ENCODE assay signal across 1 cellular context in genomic region chr5:33440482-33441240, GRCh38.
TF ChIP-seq lines count a peak whose summit lies in the region.

TARS1 (plus strand) TSS chr5:33440965; CDS start chr5:33441087, 122 bp downstream.

TF ChIP-seq in K562, 482 proteins besides CTCF, POLR2A, EP300 and RAD21 (continued from another document):
- TF ChIP-seq ZNF699 (CRISPR knock-in tag; IDR thresholded peaks at IDR 0.05; ENCODE audit: insufficient replicate concordance) (no peak), ZSCAN32 (CRISPR knock-in tag; IDR thresholded peaks at IDR 0.05) (peak; percentile 99), ZNF197 (CRISPR knock-in tag; IDR thresholded peaks at IDR 0.05; ENCODE audit: low read depth) (no peak), SRSF7 (optimal IDR thresholded peaks at IDR 0.05; ENCODE audit: low read depth, low read length) (no peak), HDAC6 (IDR thresholded peaks at IDR 0.05; ENCODE audit: low read depth, low read length) (no peak), PCBP2 (IDR thresholded peaks at IDR 0.05; ENCODE audit: low read depth, low read length, poor library complexity, severe bottlenecking) (no peak), ZNF143 (CRISPR knock-in tag; IDR thresholded peaks at IDR 0.05) (no peak), ZNF77 (CRISPR knock-in tag; IDR thresholded peaks at IDR 0.05) (no peak), DIDO1 (tag; IDR thresholded peaks at IDR 0.05; ENCODE audit: low read depth) (no peak; the same call in none of the 2 replicates), ZNF644 (tag; IDR thresholded peaks at IDR 0.05; ENCODE audit: low read depth) (no peak), KLF10 (CRISPR knock-in tag; IDR thresholded peaks at IDR 0.05) (no peak), ERF (CRISPR knock-in tag; IDR thresholded peaks at IDR 0.05) (no peak), ZNF3 (CRISPR knock-in tag; IDR thresholded peaks at IDR 0.05) (no peak), NONO (IDR thresholded peaks at IDR 0.05; ENCODE audit: low read depth in 2 of 2, low read length in 1 of 2) (no peak), HINFP (tag; conservative IDR thresholded peaks at IDR 0.05; ENCODE audit: low read depth) (no peak), TAF1 (IDR thresholded peaks at IDR 0.05; ENCODE audit: control insufficient read depth, extremely low read depth, insufficient read depth, low read length, severe bottlenecking) (peak; percentile 89), BDP1 (IDR thresholded peaks at IDR 0.05; ENCODE audit: insufficient read depth, insufficient read length) (no peak), ZNF347 (CRISPR knock-in tag; IDR thresholded peaks at IDR 0.05; ENCODE audit: low read depth) (no peak), PML (IDR thresholded peaks at IDR 0.05; ENCODE audit: low read length) (peak; percentile 43; the same call in 1 of the 2 replicates), NRF1 (conservative IDR thresholded peaks at IDR 0.05 in 1 of 2, IDR thresholded peaks at IDR 0.05 in 1 of 2) (peak; percentile 96 to 97), ZHX1 (conservative IDR thresholded peaks at IDR 0.05; ENCODE audit: low read length) (no peak), CTCFL (IDR thresholded peaks at IDR 0.05; ENCODE audit: borderline replicate concordance, insufficient read depth, low read depth, low read length, poor library complexity, severe bottlenecking) (no peak), GMEB1 (CRISPR knock-in tag; IDR thresholded peaks at IDR 0.05) (0 out of 2 replicates have a peak, but pooled peaks have one; percentile 4), PBX2 (CRISPR knock-in tag; IDR thresholded peaks at IDR 0.05; ENCODE audit: low read depth) (no peak), PBX2 (tag; conservative IDR thresholded peaks at IDR 0.05; ENCODE audit: low read depth) (no peak), YBX1 (IDR thresholded peaks at IDR 0.05) (no peak), ZNF764 (CRISPR knock-in tag; IDR thresholded peaks at IDR 0.05; ENCODE audit: low read depth) (no peak), ARID3A (IDR thresholded peaks at IDR 0.05; ENCODE audit: borderline replicate concordance, low read depth, low read length) (no peak), MIER1 (IDR thresholded peaks at IDR 0.05; ENCODE audit: low read depth) (peak; percentile 44; the same call in 1 of the 2 replicates), FOXK2 (conservative IDR thresholded peaks at IDR 0.05 in 1 of 2, IDR thresholded peaks at IDR 0.05 in 1 of 2; ENCODE audit: low read depth in 2 of 2) (peak; percentile 73 to 88), ZNF780A (CRISPR knock-in tag; IDR thresholded peaks at IDR 0.05) (no peak), SRSF1 (IDR thresholded peaks at IDR 0.05; ENCODE audit: low read depth, low read length) (no peak), MLX (CRISPR knock-in tag; conservative IDR thresholded peaks at IDR 0.05) (0 out of 4 replicates have a peak, but pooled peaks of 1 of the 2 experiments have one; percentile 25), FOXM1 (IDR thresholded peaks at IDR 0.05; ENCODE audit: low read depth) (no peak), FOXM1 (CRISPR knock-in tag; IDR thresholded peaks at IDR 0.05; ENCODE audit: low read depth) (0 out of 2 replicates have a peak, but pooled peaks have one; percentile 12), CREM (IDR thresholded peaks at IDR 0.05; ENCODE audit: low read depth) (peak; percentile 93), NCOA1 (IDR thresholded peaks at IDR 0.05; ENCODE audit: low read depth) (peak; percentile 76; the same call in 1 of the 2 replicates), KLF6 (CRISPR knock-in tag; IDR thresholded peaks at IDR 0.05; ENCODE audit: borderline replicate concordance) (no peak), ZEB2 (IDR thresholded peaks at IDR 0.05) (no peak), ZBTB8A (IDR thresholded peaks at IDR 0.05; ENCODE audit: partially characterized antibody) (no peak), CHAMP1 (IDR thresholded peaks at IDR 0.05) (no peak)
